Comparison of ENCODE assay signal across 8 cellular contexts in the genomic region with DNA sequence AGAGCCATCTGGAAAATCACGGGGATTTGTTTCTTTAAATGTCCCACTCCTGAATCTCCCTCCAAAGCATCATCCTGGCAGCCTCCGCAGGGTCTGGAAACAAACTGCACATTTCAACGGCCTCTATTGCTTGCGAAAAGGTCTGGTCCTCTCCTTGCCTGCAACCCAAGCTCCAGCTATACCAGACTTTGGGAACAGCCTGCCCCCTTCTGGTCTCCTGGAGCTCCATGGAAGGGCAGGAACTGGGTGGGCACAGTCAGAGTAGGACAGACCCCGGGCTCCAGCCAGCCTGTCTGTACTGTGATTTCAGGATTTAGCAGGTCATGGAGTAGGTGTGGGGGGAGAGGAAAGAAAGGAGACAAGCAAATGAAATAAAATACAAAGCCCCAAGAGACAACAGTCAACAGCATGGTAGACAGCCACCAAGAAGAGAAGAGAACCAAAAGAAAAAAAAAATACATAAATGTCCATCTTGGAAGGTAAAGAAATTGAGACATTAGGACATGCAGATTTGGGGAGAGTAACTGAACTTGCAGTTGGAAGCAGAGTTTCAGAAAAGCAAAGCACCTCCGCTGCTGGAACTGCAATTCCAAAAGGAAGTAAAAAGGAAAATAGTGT. TPM values are rescaled to one million over a fixed set of nuclear protein-coding genes. Genes with fewer than 3 reads are reported as not detected.
DNase-seq lines count a peak whose midpoint lies in the region; ATAC-seq and TF ChIP-seq lines count a peak whose summit lies in the region.

No MANE protein-coding gene starts in this region.

- no peaks in the 10 kb centered on the region for H3K9me3 Mint-ChIP-seq in CD4-positive, alpha-beta memory T cell

- ATAC-seq in SK-N-SH treated with all-trans-retinoic acid at 6 μM for 48 hours (peak; percentile 74), HG02981 (IDR thresholded peaks at IDR 0.05; ENCODE audit: unreplicated experiment) (no peak), HG02870 (IDR thresholded peaks at IDR 0.05; ENCODE audit: unreplicated experiment) (no peak)

- no peaks in the 10 kb centered on the region for H3K9me3 ChIP-seq in CD4-positive, alpha-beta memory T cell (ENCODE audit: control insufficient read depth in 1 of 2, low read length in 2 of 2)

- peak; percentile 16; the same call in 1 of the 2 replicates for TF ChIP-seq RAD21 in Ishikawa (IDR thresholded peaks at IDR 0.05; ENCODE audit: low read depth)

- H3K36me3 ChIP-seq in CD4-positive, alpha-beta memory T cell (ENCODE audit: insufficient read depth, low read length): no peaks in the 10 kb centered on the region
- H3K36me3 ChIP-seq in kidney epithelial cell (ENCODE audit: control insufficient read depth, insufficient read depth, low read length): no peaks in the 10 kb centered on the region

- DNase-seq in CD4-positive, alpha-beta memory T cell: peak in 4 of 5 donors; percentile 29 to 45 (median 32)
- peak; percentile 65 for DNase-seq in cardiac fibroblast (ENCODE audit: low read depth in 2 of 2)
- no peak for DNase-seq in kidney epithelial cell (ENCODE audit: low read depth)
- DNase-seq in stimulated activated CD4-positive, alpha-beta T cell treated with anti-CD3 and anti-CD28 coated beads, Interleukin-2, amount 100 ng/mL, for 24 hours: peak; percentile 41 to 46

- H3K27me3 Mint-ChIP-seq in CD4-positive, alpha-beta memory T cell: no peaks in the 10 kb centered on the region

- POLR2A ChIA-PET in CD4-positive, alpha-beta memory T cell (lab: Charles Lee; ENCODE audit: partially characterized antibody): interaction anchor here (0.7 to 3.7 kb wide), 12 partner anchors 12 to 274 kb away, joined by 3 to 32 read pairs (median 6); no protein-coding TSS in a partner anchor

- H3K4me1 ChIP-seq in CD4-positive, alpha-beta memory T cell (ENCODE audit: insufficient read depth, low read length): peaks cover 39% of the 10 kb centered on the region

- H3K4me1 Mint-ChIP-seq in CD4-positive, alpha-beta memory T cell: peaks cover 42 to 66% (median 49%) of the 10 kb centered on the region in 4 donors

- no peak overlapping the region for H3K27ac ChIP-seq in CD4-positive, alpha-beta memory T cell (ENCODE audit: low read depth, low read length)

- peaks cover 11 to 13% of the 10 kb centered on the region in 2 donors for H3K36me3 Mint-ChIP-seq in CD4-positive, alpha-beta memory T cell

- peak; percentile 76 for TF ChIP-seq CTCF in cardiac fibroblast (IDR thresholded peaks at IDR 0.05; ENCODE audit: low read depth, low read length)
- peak; percentile 54 for TF ChIP-seq CTCF in kidney epithelial cell (IDR thresholded peaks at IDR 0.05; ENCODE audit: insufficient read depth, low read length, poor library complexity, severe bottlenecking)

- intact Hi-C loops in CD4-positive, alpha-beta memory T cell (cut with micrococcal nuclease): loop anchor here (1.0 to 5.0 kb wide), 4 partner anchors 52 to 274 kb away; no protein-coding TSS in a partner anchor

- peak overlapping the region in 6 of 7 donors; percentile 24 to 97 (median 48) for H3K27ac Mint-ChIP-seq in CD4-positive, alpha-beta memory T cell

- no peaks in the 10 kb centered on the region for H3K27me3 ChIP-seq in CD4-positive, alpha-beta memory T cell (ENCODE audit: insufficient read depth, low read length)
- peaks cover 36% of the 10 kb centered on the region for H3K27me3 ChIP-seq in kidney epithelial cell (ENCODE audit: control insufficient read depth, insufficient read depth, low read length)

- H3K4me3 ChIP-seq in CD4-positive, alpha-beta memory T cell (ENCODE audit: low read length in 2 of 2): peak overlapping the region in 1 of 2 donors; percentile 68
- H3K4me3 ChIP-seq in cardiac fibroblast (replicated peaks in 1 of 2; ENCODE audit: low read depth in 2 of 2, low read length in 2 of 2): no peak overlapping the region
- no peak overlapping the region for H3K4me3 ChIP-seq in kidney epithelial cell (ENCODE audit: low read depth, low read length)

- H3K4me3 Mint-ChIP-seq in CD4-positive, alpha-beta memory T cell: peak overlapping the region; percentile 70 to 99 (median 94)

- TF ChIP-seq EP300 in Ishikawa (IDR thresholded peaks at IDR 0.05; ENCODE audit: borderline replicate concordance): no peak

- CTCF ChIA-PET in CD4-positive, alpha-beta memory T cell (lab: Charles Lee; ENCODE audit: partially characterized antibody): interaction anchor here (0.5 to 3.4 kb wide), 38 partner anchors 8 to 607 kb away, joined by 3 to 24 read pairs (median 4); no protein-coding TSS in a partner anchor

TF ChIP-seq in Ishikawa, 13 proteins besides CTCF, POLR2A, EP300 and RAD21 (continues in another document):
- TF ChIP-seq TEAD4 (IDR thresholded peaks at IDR 0.05) (no peak), FOXM1 (IDR thresholded peaks at IDR 0.05; ENCODE audit: borderline replicate concordance, low read depth) (no peak), YY1 (IDR thresholded peaks at IDR 0.05; ENCODE audit: low read depth) (no peak), CEBPB (IDR thresholded peaks at IDR 0.05) (no peak), CREB1 (IDR thresholded peaks at IDR 0.05; ENCODE audit: low read depth) (no peak), ZBTB7A (IDR thresholded peaks at IDR 0.05; ENCODE audit: low read depth) (no peak), EGR1 (IDR thresholded peaks at IDR 0.05) (no peak), TAF1 (IDR thresholded peaks at IDR 0.05; ENCODE audit: low read depth) (no peak)
- TF ChIP-seq, protein P1, sequence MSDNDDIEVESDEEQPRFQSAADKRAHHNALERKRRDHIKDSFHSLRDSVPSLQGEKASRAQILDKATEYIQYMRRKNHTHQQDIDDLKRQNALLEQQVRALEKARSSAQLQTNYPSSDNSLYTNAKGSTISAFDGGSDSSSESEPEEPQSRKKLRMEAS (IDR thresholded peaks at IDR 0.05): no peak
- TF ChIP-seq, protein P2, sequence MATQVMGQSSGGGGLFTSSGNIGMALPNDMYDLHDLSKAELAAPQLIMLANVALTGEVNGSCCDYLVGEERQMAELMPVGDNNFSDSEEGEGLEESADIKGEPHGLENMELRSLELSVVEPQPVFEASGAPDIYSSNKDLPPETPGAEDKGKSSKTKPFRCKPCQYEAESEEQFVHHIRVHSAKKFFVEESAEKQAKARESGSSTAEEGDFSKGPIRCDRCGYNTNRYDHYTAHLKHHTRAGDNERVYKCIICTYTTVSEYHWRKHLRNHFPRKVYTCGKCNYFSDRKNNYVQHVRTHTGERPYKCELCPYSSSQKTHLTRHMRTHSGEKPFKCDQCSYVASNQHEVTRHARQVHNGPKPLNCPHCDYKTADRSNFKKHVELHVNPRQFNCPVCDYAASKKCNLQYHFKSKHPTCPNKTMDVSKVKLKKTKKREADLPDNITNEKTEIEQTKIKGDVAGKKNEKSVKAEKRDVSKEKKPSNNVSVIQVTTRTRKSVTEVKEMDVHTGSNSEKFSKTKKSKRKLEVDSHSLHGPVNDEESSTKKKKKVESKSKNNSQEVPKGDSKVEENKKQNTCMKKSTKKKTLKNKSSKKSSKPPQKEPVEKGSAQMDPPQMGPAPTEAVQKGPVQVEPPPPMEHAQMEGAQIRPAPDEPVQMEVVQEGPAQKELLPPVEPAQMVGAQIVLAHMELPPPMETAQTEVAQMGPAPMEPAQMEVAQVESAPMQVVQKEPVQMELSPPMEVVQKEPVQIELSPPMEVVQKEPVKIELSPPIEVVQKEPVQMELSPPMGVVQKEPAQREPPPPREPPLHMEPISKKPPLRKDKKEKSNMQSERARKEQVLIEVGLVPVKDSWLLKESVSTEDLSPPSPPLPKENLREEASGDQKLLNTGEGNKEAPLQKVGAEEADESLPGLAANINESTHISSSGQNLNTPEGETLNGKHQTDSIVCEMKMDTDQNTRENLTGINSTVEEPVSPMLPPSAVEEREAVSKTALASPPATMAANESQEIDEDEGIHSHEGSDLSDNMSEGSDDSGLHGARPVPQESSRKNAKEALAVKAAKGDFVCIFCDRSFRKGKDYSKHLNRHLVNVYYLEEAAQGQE (IDR thresholded peaks at IDR 0.05; ENCODE audit: low read depth): no peak

TF ChIP-seq in SK-N-SH treated with all-trans-retinoic acid at 6 μM for 48 hours, 23 proteins besides CTCF, POLR2A, EP300 and RAD21 (continues in another document):
- TF ChIP-seq BACH2 (CRISPR knock-in tag; IDR thresholded peaks at IDR 0.05; ENCODE audit: borderline replicate concordance): no peak
- no peak for TF ChIP-seq ZNF70 (CRISPR knock-in tag; IDR thresholded peaks at IDR 0.05)
- no peak for TF ChIP-seq ZFP30 (CRISPR knock-in tag; IDR thresholded peaks at IDR 0.05)
- TF ChIP-seq, protein P3, sequence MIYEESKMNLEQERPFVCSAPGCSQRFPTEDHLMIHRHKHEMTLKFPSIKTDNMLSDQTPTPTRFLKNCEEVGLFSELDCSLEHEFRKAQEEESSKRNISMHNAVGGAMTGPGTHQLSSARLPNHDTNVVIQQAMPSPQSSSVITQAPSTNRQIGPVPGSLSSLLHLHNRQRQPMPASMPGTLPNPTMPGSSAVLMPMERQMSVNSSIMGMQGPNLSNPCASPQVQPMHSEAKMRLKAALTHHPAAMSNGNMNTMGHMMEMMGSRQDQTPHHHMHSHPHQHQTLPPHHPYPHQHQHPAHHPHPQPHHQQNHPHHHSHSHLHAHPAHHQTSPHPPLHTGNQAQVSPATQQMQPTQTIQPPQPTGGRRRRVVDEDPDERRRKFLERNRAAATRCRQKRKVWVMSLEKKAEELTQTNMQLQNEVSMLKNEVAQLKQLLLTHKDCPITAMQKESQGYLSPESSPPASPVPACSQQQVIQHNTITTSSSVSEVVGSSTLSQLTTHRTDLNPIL (CRISPR knock-in tag; IDR thresholded peaks at IDR 0.05; ENCODE audit: low read depth): no peak
- TF ChIP-seq, protein P4, sequence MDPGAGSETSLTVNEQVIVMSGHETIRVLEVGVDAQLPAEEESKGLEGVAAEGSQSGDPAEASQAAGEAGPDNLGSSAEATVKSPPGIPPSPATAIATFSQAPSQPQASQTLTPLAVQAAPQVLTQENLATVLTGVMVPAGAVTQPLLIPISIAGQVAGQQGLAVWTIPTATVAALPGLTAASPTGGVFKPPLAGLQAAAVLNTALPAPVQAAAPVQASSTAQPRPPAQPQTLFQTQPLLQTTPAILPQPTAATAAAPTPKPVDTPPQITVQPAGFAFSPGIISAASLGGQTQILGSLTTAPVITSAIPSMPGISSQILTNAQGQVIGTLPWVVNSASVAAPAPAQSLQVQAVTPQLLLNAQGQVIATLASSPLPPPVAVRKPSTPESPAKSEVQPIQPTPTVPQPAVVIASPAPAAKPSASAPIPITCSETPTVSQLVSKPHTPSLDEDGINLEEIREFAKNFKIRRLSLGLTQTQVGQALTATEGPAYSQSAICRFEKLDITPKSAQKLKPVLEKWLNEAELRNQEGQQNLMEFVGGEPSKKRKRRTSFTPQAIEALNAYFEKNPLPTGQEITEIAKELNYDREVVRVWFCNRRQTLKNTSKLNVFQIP (CRISPR knock-in tag; IDR thresholded peaks at IDR 0.05; ENCODE audit: borderline replicate concordance, low read depth): no peak
- TF ChIP-seq RARB (CRISPR knock-in tag; IDR thresholded peaks at IDR 0.05): no peak
- no peak for TF ChIP-seq ZC3H10 (CRISPR knock-in tag; IDR thresholded peaks at IDR 0.05)
- no peak for TF ChIP-seq PPARA (CRISPR knock-in tag; IDR thresholded peaks at IDR 0.05; ENCODE audit: borderline replicate concordance)

RNA-seq across cellular contexts. Expression of a gene that starts 2.7 kb away (rescaled TPM):
- 10 to 100 TPM; 46.3 to 48.5 TPM for total RNA-seq in CD4-positive, alpha-beta memory T cell
- 1 to 10 TPM; 1.4 to 2.8 TPM for polyA plus RNA-seq in CD4-positive, alpha-beta memory T cell
- 1.6 and 2.2 TPM in 2 replicates for total RNA-seq in kidney epithelial cell

Comparison
In these comparisons a context has a peak if more than half of its experiments do, and no peak if none do; other contexts are left out.
1. RNA of a gene that starts 2.7 kb away (total RNA-seq): 46.3 to 48.5 TPM in CD4-positive, alpha-beta memory T cell; 1.6 to 2.2 TPM in kidney epithelial cell; every median in the first group is over 10 times any median in the second.